Comparison of ENCODE assay signal across 24 cellular contexts in genomic region chr2:185174353-185174752, GRCh38.
"Had no signal": no experiment of that assay in that cellular context is flagged by ENCODE, and none has a peak within 500 bp of the region (broad histone marks: within the 10 kb centered on the region; RNA-seq: fewer than 3 reads in every experiment).

No MANE protein-coding gene starts in this region.

- H3K27me3 ChIP-seq: hepatocyte, neutrophil, ovary, sigmoid colon, spleen, transverse colon, upper lobe of left lung, vagina had no signal

- DNase-seq: islet precursor cell; left ventricle myocardium inferior; midbrain; mucosa of descending colon; naive thymus-derived CD4-positive, alpha-beta T cell; occipital lobe; ovary; retina; right cardiac atrium; sigmoid colon; small intestine; spleen; stimulated activated CD4-positive, alpha-beta T cell treated with anti-CD3 and anti-CD28 coated beads, Interleukin-4, amount 100 ng/mL, for 24 hours; stimulated activated naive CD4-positive, alpha-beta T cell treated with Interleukin-2 at 50 U/mL for 16 hours; stimulated activated naive CD8-positive, alpha-beta T cell treated with anti-CD3 and anti-CD28 coated beads, Interleukin-15, amount 100 ng/mL, for 72 hours; substantia nigra; transverse colon; upper lobe of left lung had no signal

- H3K27ac ChIP-seq: hepatocyte, left ventricle myocardium inferior, neutrophil, ovary, sigmoid colon, spleen, transverse colon, upper lobe of left lung, vagina had no signal

- H3K79me2 ChIP-seq: hepatocyte had no signal

- H3K9me3 ChIP-seq: left ventricle myocardium inferior, mucosa of descending colon, neutrophil, ovary, sigmoid colon, transverse colon, upper lobe of left lung, vagina had no signal

- H3K36me3 ChIP-seq: left ventricle myocardium inferior, neutrophil, ovary, sigmoid colon, spleen, transverse colon, upper lobe of left lung, vagina had no signal

- H3K4me3 ChIP-seq: hepatocyte, left ventricle myocardium inferior, lung, mucosa of descending colon, ovary, sigmoid colon, spleen, transverse colon, upper lobe of left lung, vagina had no signal

- H2AFZ ChIP-seq: hepatocyte had no signal

- FAIRE-seq: small intestine had no signal

- H3K4me2 ChIP-seq: hepatocyte had no signal

- H3K4me1 ChIP-seq: left ventricle myocardium inferior, sigmoid colon, spleen, transverse colon, upper lobe of left lung, vagina had no signal

- ATAC-seq: mucosa of descending colon; naive thymus-derived CD4-positive, alpha-beta T cell; natural killer cell treated with Interleukin-12 subunit alpha and Interleukin-12 subunit beta and Interleukin-15 and Interleukin-18, amount 100 ng/mL, for 72 hours; right cardiac atrium; stimulated activated memory B cell treated with anti-CD40 and anti-IgM and Interleukin-4, amounts not matched to agents 10 μg/mL and 1 μg/mL and 100 μg/mL, for 72 hours; stimulated activated naive CD8-positive, alpha-beta T cell treated with anti-CD3 and anti-CD28 coated beads, Interleukin-15, amount 100 ng/mL, for 72 hours had no signal
